Comparison of ENCODE assay signal across 8 cellular contexts in genomic region chrX:66728818-66729271, GRCh38.
A peak's percentile ranks its signal among the peaks of the same experiment; 100 is the strongest.
DNase-seq lines count a peak whose midpoint lies in the region; ATAC-seq, FAIRE-seq and TF ChIP-seq lines count a peak whose summit lies in the region.

No MANE protein-coding gene starts in this region.

- H3K27me3 ChIP-seq in A673 (replicated peaks; ENCODE audit: insufficient read depth, low read depth, low read length, poor library complexity): no peaks in the 10 kb centered on the region
- no peaks in the 10 kb centered on the region for H3K27me3 ChIP-seq in Peyer's patch

- no peaks in the 10 kb centered on the region for H3K4me1 ChIP-seq in A673 (ENCODE audit: insufficient read depth, low read length, poor library complexity, severe bottlenecking)
- no peaks in the 10 kb centered on the region for H3K4me1 ChIP-seq in Peyer's patch

- TF ChIP-seq POLR2A in Peyer's patch (IDR thresholded peaks at IDR 0.05): no peak

- no TSS peak for BruUV-seq in A673 (replicated peaks; lab: Mats Ljungman, UMichigan)

- H3K4me3 Mint-ChIP-seq in osteocyte (ENCODE audit: unreplicated experiment) (peak overlapping the region; percentile 73), type B pancreatic cell (peak overlapping the region; percentile 91)

- H3K27me3 Mint-ChIP-seq in osteocyte (ENCODE audit: unreplicated experiment): no peaks in the 10 kb centered on the region
- H3K27me3 Mint-ChIP-seq in type B pancreatic cell: no peaks in the 10 kb centered on the region

- intact Hi-C loops in A673 (cut with micrococcal nuclease; ENCODE audit: unreplicated experiment): loop anchor here (1.0 kb wide), 1 partner anchor 528 kb away; no protein-coding TSS in a partner anchor

- H3K4me1 Mint-ChIP-seq in osteocyte (ENCODE audit: unreplicated experiment) (no peaks in the 10 kb centered on the region), type B pancreatic cell (ENCODE audit: unreplicated experiment) (no peaks in the 10 kb centered on the region)

- peak overlapping the region; percentile 29 for H3K4me3 ChIP-seq in A673 (ENCODE audit: low read depth, low read length, poor library complexity, severe bottlenecking)
- peak overlapping the region; percentile 19 to 58 (median 39) for H3K4me3 ChIP-seq in Peyer's patch

- peak; percentile 59 for FAIRE-seq in GM18507 (lab: Jason Lieb, UNC)

- no peak overlapping the region for H3K27ac Mint-ChIP-seq in osteocyte (ENCODE audit: unreplicated experiment)
- peak overlapping the region; percentile 91 for H3K27ac Mint-ChIP-seq in type B pancreatic cell

- ATAC-seq in HG03139 (IDR thresholded peaks at IDR 0.05; ENCODE audit: unreplicated experiment): peak; percentile 60

- H3K9me3 ChIP-seq in A673 (ENCODE audit: low read depth, low read length, poor library complexity, severe bottlenecking): no peaks in the 10 kb centered on the region
- H3K9me3 ChIP-seq in Peyer's patch: no peaks in the 10 kb centered on the region

- no peaks in the 10 kb centered on the region for H3K36me3 ChIP-seq in A673 (ENCODE audit: insufficient read depth, low read length, poor library complexity, severe bottlenecking)
- no peaks in the 10 kb centered on the region for H3K36me3 ChIP-seq in Peyer's patch

- no peak overlapping the region for H3K27ac ChIP-seq in A673 (ENCODE audit: low read depth, low read length, poor library complexity, severe bottlenecking)
- H3K27ac ChIP-seq in Peyer's patch: peak overlapping the region in 1 of 4 donors; percentile 50

- peak; percentile 52 for DNase-seq in A673 (ENCODE audit: low spot score)
- no peak for DNase-seq in GM18507 (ENCODE audit: extremely low spot score, insufficient read length, low read depth)
- DNase-seq in Peyer's patch: peak; percentile 16 to 71 (median 61)
- DNase-seq in activated naive CD4-positive, alpha-beta T cell treated with Interleukin-2 at 50 U/mL for 16 hours: peak; percentile 42
- peak; percentile 69 for DNase-seq in globus pallidus (ENCODE audit: low spot score)
- no peak for DNase-seq in osteocyte (ENCODE audit: extremely low spot score, unreplicated experiment)
- DNase-seq in type B pancreatic cell (ENCODE audit: extremely low spot score, unreplicated experiment): no peak

- POLR2A ChIA-PET in A673 (lab: Charles Lee; ENCODE audit: low non-redundant PET): no interaction called here

- CTCF ChIA-PET in A673 (lab: Charles Lee): no interaction called here

- TF ChIP-seq CTCF in A673 (conservative IDR thresholded peaks at IDR 0.05; ENCODE audit: low read depth, low read length) (peak; percentile 76), Peyer's patch (IDR thresholded peaks at IDR 0.05) (peak in 4 of 6 experiments; percentile 50 to 69 (median 62)), osteocyte (IDR thresholded peaks at IDR 0.05) (peak; percentile 50), type B pancreatic cell (conservative IDR thresholded peaks at IDR 0.05) (peak; percentile 86)

- no peaks in the 10 kb centered on the region for H3K36me3 Mint-ChIP-seq in osteocyte (ENCODE audit: unreplicated experiment)
- H3K36me3 Mint-ChIP-seq in type B pancreatic cell: no peaks in the 10 kb centered on the region

- peaks cover 32% of the 10 kb centered on the region for H3K9me3 Mint-ChIP-seq in osteocyte (ENCODE audit: unreplicated experiment)
- H3K9me3 Mint-ChIP-seq in type B pancreatic cell: no peaks in the 10 kb centered on the region

Comparison
In these comparisons a context has a peak if more than half of its experiments do, and no peak if none do; other contexts are left out.
1. DNase-seq: peak in A673 (single experiment), Peyer's patch (3 of 3), activated naive CD4-positive, alpha-beta T cell treated with Interleukin-2 at 50 U/mL for 16 hours (single experiment) and globus pallidus (single experiment); none in GM18507 (single experiment), osteocyte (single experiment) and type B pancreatic cell (single experiment).
2. Peak in every context shown above with its lines, with median percentiles within 50 percentile points of each other: CTCF ChIP-seq.